1 cellular context compared by ENCODE assay signal in the genomic region with DNA sequence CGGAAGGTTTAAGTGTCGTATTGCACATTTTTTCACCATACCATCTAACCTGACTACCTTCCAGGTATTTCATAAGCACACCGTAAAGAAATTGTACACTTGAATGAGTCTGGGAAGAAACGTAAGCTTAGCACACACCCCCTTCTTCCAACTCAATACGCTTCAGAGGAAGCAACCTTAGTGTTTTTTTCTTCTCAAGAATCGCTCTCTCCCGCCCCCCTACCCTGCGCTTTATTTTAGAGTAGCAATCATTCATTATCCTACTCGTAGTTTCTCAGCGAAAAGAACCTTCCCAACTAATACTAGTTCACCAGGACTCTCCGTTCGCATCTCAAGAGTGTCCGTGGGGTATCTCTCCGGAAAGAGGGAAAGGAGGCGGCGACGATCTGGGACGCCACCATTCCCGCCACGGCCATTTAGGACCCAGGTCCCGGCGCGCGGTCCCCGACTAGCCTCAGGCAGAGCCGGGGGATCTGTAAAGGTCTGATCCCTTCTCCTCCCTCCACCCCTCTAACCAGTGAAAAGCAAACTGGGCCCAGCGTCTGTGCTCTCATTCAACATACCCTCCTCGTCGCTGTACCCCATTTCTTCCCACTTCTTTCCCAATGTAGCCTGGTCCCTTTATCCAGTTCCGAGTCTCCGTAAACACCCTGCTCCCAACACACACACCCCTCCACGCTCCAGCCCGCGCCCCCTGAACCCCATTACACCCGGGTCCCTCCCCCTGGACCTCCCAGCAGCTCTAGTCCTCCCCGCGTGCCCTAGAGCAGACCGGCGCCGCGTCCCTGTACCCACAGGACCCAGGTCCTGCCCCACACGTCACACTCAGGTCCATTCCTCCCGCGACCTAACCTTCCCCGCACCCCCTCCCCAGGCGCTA.
TF ChIP-seq lines count a peak whose summit lies in the region.

No MANE protein-coding gene starts in this region.

TF ChIP-seq in HEK293, 187 proteins besides CTCF, POLR2A, EP300 and RAD21 (continued from another document and continues in another):
- TF ChIP-seq ZNF660 (tag by site-specific recombination; IDR thresholded peaks at IDR 0.05) (peak; percentile 65; the same call in 1 of the 2 replicates), ZBTB1 (tag by site-specific recombination; IDR thresholded peaks at IDR 0.05) (peak; percentile 55; the same call in 1 of the 2 replicates), HOXC10 (CRISPR knock-in tag; IDR thresholded peaks at IDR 0.05) (no peak), ZNF529 (tag by site-specific recombination; IDR thresholded peaks at IDR 0.05; ENCODE audit: insufficient replicate concordance) (no peak), SETDB1 (IDR thresholded peaks at IDR 0.05; ENCODE audit: insufficient read length, low read length) (no peak), ZNF624 (tag by site-specific recombination; IDR thresholded peaks at IDR 0.05) (no peak), EGR2 (tag by site-specific recombination; IDR thresholded peaks at IDR 0.05; ENCODE audit: low read depth) (no peak), ZNF24 (tag by site-specific recombination; IDR thresholded peaks at IDR 0.05) (no peak), ZNF76 (tag by site-specific recombination; IDR thresholded peaks at IDR 0.05; ENCODE audit: borderline replicate concordance, low read depth) (peak; percentile 81), ZNF202 (tag by site-specific recombination; IDR thresholded peaks at IDR 0.05; ENCODE audit: borderline replicate concordance) (no peak), MZF1 (tag by site-specific recombination; IDR thresholded peaks at IDR 0.05; ENCODE audit: borderline replicate concordance) (peak; percentile 88), ZNF48 (tag by site-specific recombination; IDR thresholded peaks at IDR 0.05) (no peak), MEIS1 (CRISPR knock-in tag; IDR thresholded peaks at IDR 0.05; ENCODE audit: borderline replicate concordance) (no peak), ZNF248 (tag by site-specific recombination; IDR thresholded peaks at IDR 0.05) (no peak), KLF9 (tag by site-specific recombination; IDR thresholded peaks at IDR 0.05; ENCODE audit: low read depth) (peak; percentile 85), ZNF658 (tag by site-specific recombination; IDR thresholded peaks at IDR 0.05) (no peak), ZNF157 (tag by site-specific recombination; IDR thresholded peaks at IDR 0.05) (no peak), YY1 (tag by site-specific recombination; IDR thresholded peaks at IDR 0.05) (no peak), ZNF585B (tag by site-specific recombination; IDR thresholded peaks at IDR 0.05) (no peak), GLI4 (tag by site-specific recombination; IDR thresholded peaks at IDR 0.05) (peak; percentile 46; the same call in 1 of the 2 replicates), ZNF404 (tag by site-specific recombination; IDR thresholded peaks at IDR 0.05) (no peak), TCF7L2 (IDR thresholded peaks at IDR 0.05; ENCODE audit: borderline replicate concordance, low read depth, low read length) (no peak), ZNF777 (tag by site-specific recombination; IDR thresholded peaks at IDR 0.05; ENCODE audit: borderline replicate concordance) (0 out of 2 replicates have a peak, but pooled peaks have one; percentile 66), ZNF433 (tag by site-specific recombination; IDR thresholded peaks at IDR 0.05; ENCODE audit: low read depth) (no peak), ZNF341 (tag by site-specific recombination; IDR thresholded peaks at IDR 0.05; ENCODE audit: low read depth) (peak; percentile 92), ZNF701 (tag by site-specific recombination; IDR thresholded peaks at IDR 0.05) (no peak), ZNF473 (tag by site-specific recombination; IDR thresholded peaks at IDR 0.05) (no peak), ZNF747 (tag by site-specific recombination; IDR thresholded peaks at IDR 0.05) (no peak), ZNF132 (tag by site-specific recombination; IDR thresholded peaks at IDR 0.05; ENCODE audit: borderline replicate concordance) (no peak), KLF10 (tag by site-specific recombination; IDR thresholded peaks at IDR 0.05) (peak; percentile 51; the same call in 1 of the 2 replicates), ZNF623 (tag by site-specific recombination; IDR thresholded peaks at IDR 0.05) (no peak), ZNF626 (tag by site-specific recombination; IDR thresholded peaks at IDR 0.05) (no peak), ZNF23 (tag by site-specific recombination; IDR thresholded peaks at IDR 0.05; ENCODE audit: borderline replicate concordance) (no peak)
- TF ChIP-seq, protein P1, sequence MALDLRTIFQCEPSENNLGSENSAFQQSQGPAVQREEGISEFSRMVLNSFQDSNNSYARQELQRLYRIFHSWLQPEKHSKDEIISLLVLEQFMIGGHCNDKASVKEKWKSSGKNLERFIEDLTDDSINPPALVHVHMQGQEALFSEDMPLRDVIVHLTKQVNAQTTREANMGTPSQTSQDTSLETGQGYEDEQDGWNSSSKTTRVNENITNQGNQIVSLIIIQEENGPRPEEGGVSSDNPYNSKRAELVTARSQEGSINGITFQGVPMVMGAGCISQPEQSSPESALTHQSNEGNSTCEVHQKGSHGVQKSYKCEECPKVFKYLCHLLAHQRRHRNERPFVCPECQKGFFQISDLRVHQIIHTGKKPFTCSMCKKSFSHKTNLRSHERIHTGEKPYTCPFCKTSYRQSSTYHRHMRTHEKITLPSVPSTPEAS (tag by site-specific recombination; IDR thresholded peaks at IDR 0.05) = no peak
- TF ChIP-seq, protein P2, sequence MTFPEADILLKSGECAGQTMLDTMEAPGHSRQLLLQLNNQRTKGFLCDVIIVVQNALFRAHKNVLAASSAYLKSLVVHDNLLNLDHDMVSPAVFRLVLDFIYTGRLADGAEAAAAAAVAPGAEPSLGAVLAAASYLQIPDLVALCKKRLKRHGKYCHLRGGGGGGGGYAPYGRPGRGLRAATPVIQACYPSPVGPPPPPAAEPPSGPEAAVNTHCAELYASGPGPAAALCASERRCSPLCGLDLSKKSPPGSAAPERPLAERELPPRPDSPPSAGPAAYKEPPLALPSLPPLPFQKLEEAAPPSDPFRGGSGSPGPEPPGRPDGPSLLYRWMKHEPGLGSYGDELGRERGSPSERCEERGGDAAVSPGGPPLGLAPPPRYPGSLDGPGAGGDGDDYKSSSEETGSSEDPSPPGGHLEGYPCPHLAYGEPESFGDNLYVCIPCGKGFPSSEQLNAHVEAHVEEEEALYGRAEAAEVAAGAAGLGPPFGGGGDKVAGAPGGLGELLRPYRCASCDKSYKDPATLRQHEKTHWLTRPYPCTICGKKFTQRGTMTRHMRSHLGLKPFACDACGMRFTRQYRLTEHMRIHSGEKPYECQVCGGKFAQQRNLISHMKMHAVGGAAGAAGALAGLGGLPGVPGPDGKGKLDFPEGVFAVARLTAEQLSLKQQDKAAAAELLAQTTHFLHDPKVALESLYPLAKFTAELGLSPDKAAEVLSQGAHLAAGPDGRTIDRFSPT (tag by site-specific recombination; IDR thresholded peaks at IDR 0.05) = no peak
- TF ChIP-seq, protein P3, sequence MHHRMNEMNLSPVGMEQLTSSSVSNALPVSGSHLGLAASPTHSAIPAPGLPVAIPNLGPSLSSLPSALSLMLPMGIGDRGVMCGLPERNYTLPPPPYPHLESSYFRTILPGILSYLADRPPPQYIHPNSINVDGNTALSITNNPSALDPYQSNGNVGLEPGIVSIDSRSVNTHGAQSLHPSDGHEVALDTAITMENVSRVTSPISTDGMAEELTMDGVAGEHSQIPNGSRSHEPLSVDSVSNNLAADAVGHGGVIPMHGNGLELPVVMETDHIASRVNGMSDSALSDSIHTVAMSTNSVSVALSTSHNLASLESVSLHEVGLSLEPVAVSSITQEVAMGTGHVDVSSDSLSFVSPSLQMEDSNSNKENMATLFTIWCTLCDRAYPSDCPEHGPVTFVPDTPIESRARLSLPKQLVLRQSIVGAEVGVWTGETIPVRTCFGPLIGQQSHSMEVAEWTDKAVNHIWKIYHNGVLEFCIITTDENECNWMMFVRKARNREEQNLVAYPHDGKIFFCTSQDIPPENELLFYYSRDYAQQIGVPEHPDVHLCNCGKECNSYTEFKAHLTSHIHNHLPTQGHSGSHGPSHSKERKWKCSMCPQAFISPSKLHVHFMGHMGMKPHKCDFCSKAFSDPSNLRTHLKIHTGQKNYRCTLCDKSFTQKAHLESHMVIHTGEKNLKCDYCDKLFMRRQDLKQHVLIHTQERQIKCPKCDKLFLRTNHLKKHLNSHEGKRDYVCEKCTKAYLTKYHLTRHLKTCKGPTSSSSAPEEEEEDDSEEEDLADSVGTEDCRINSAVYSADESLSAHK (tag by site-specific recombination; IDR thresholded peaks at IDR 0.05) = no peak
- TF ChIP-seq, protein P4, sequence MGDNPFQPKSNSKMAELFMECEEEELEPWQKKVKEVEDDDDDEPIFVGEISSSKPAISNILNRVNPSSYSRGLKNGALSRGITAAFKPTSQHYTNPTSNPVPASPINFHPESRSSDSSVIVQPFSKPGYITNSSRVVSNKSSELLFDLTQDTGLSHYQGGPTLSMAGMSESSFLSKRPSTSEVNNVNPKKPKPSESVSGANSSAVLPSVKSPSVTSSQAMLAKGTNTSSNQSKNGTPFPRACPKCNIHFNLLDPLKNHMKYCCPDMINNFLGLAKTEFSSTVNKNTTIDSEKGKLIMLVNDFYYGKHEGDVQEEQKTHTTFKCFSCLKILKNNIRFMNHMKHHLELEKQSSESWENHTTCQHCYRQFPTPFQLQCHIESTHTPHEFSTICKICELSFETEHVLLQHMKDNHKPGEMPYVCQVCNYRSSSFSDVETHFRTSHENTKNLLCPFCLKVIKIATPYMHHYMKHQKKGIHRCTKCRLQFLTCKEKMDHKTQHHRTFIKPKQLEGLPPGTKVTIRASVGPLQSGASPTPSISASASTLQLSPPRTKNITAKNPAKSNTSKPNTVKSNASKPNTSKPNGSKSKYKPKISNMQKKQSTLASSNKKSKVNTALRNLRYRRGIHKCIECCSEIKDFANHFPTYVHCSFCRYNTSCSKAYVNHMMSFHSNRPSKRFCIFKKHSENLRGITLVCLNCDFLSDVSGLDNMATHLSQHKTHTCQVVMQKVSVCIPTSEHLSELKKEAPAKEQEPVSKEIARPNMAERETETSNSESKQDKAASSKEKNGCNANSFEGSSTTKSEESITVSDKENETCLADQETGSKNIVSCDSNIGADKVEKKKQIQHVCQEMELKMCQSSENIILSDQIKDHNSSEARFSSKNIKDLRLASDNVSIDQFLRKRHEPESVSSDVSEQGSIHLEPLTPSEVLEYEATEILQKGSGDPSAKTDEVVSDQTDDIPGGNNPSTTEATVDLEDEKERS (tag by site-specific recombination; IDR thresholded peaks at IDR 0.05) = no peak
- TF ChIP-seq, protein P5, sequence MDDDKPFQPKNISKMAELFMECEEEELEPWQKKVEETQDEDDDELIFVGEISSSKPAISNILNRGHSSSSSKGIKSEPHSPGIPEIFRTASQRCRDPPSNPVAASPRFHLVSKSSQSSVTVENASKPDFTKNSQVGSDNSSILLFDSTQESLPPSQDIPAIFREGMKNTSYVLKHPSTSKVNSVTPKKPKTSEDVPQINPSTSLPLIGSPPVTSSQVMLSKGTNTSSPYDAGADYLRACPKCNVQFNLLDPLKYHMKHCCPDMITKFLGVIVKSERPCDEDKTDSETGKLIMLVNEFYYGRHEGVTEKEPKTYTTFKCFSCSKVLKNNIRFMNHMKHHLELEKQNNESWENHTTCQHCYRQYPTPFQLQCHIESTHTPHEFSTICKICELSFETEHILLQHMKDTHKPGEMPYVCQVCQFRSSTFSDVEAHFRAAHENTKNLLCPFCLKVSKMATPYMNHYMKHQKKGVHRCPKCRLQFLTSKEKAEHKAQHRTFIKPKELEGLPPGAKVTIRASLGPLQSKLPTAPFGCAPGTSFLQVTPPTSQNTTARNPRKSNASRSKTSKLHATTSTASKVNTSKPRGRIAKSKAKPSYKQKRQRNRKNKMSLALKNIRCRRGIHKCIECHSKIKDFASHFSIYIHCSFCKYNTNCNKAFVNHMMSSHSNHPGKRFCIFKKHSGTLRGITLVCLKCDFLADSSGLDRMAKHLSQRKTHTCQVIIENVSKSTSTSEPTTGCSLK (tag by site-specific recombination; IDR thresholded peaks at IDR 0.05) = no peak
- TF ChIP-seq, protein P6, sequence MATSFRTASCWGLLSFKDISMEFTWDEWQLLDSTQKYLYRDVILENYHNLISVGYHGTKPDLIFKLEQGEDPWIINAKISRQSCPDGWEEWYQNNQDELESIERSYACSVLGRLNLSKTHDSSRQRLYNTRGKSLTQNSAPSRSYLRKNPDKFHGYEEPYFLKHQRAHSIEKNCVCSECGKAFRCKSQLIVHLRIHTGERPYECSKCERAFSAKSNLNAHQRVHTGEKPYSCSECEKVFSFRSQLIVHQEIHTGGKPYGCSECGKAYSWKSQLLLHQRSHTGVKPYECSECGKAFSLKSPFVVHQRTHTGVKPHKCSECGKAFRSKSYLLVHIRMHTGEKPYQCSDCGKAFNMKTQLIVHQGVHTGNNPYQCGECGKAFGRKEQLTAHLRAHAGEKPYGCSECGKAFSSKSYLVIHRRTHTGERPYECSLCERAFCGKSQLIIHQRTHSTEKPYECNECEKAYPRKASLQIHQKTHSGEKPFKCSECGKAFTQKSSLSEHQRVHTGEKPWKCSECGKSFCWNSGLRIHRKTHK (tag by site-specific recombination; IDR thresholded peaks at IDR 0.05) = no peak
- TF ChIP-seq, protein P7, sequence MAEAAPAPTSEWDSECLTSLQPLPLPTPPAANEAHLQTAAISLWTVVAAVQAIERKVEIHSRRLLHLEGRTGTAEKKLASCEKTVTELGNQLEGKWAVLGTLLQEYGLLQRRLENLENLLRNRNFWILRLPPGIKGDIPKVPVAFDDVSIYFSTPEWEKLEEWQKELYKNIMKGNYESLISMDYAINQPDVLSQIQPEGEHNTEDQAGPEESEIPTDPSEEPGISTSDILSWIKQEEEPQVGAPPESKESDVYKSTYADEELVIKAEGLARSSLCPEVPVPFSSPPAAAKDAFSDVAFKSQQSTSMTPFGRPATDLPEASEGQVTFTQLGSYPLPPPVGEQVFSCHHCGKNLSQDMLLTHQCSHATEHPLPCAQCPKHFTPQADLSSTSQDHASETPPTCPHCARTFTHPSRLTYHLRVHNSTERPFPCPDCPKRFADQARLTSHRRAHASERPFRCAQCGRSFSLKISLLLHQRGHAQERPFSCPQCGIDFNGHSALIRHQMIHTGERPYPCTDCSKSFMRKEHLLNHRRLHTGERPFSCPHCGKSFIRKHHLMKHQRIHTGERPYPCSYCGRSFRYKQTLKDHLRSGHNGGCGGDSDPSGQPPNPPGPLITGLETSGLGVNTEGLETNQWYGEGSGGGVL (tag by site-specific recombination; IDR thresholded peaks at IDR 0.05) = peak; percentile 80
- TF ChIP-seq, protein P8, sequence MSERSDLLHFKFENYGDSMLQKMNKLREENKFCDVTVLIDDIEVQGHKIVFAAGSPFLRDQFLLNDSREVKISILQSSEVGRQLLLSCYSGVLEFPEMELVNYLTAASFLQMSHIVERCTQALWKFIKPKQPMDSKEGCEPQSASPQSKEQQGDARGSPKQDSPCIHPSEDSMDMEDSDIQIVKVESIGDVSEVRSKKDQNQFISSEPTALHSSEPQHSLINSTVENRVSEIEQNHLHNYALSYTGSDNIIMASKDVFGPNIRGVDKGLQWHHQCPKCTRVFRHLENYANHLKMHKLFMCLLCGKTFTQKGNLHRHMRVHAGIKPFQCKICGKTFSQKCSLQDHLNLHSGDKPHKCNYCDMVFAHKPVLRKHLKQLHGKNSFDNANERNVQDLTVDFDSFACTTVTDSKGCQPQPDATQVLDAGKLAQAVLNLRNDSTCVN (tag by site-specific recombination; optimal IDR thresholded peaks at IDR 0.05) = peak; percentile 61
- TF ChIP-seq, protein P9, sequence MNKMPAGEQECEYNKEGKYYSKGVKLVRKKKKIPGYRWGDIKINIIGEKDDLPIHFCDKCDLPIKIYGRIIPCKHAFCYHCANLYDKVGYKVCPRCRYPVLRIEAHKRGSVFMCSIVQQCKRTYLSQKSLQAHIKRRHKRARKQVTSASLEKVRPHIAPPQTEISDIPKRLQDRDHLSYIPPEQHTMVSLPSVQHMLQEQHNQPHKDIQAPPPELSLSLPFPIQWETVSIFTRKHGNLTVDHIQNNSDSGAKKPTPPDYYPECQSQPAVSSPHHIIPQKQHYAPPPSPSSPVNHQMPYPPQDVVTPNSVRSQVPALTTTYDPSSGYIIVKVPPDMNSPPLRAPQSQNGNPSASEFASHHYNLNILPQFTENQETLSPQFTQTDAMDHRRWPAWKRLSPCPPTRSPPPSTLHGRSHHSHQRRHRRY (tag by site-specific recombination; IDR thresholded peaks at IDR 0.05) = no peak
